1 cellular context compared by ENCODE assay signal in genomic region chr16:70789231-70789926, GRCh38.
TF ChIP-seq lines count a peak whose summit lies in the region.

No MANE protein-coding gene starts in this region.

TF ChIP-seq in A549, 52 proteins besides CTCF, POLR2A, EP300 and RAD21 (continued from another document):
- TF ChIP-seq, protein P1, sequence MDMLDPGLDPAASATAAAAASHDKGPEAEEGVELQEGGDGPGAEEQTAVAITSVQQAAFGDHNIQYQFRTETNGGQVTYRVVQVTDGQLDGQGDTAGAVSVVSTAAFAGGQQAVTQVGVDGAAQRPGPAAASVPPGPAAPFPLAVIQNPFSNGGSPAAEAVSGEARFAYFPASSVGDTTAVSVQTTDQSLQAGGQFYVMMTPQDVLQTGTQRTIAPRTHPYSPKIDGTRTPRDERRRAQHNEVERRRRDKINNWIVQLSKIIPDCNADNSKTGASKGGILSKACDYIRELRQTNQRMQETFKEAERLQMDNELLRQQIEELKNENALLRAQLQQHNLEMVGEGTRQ (IDR thresholded peaks at IDR 0.05), result no peak
- TF ChIP-seq TP53 (CRISPR knock-in tag; IDR thresholded peaks at IDR 0.05) (no peak), MAX (IDR thresholded peaks at IDR 0.05) (peak; percentile 40; the same call in 1 of the 2 replicates), FOSB (CRISPR knock-in tag; IDR thresholded peaks at IDR 0.05) (peak; percentile 71; the same call in 1 of the 2 replicates), RCOR1 (IDR thresholded peaks at IDR 0.05; ENCODE audit: low read depth, low read length) (no peak), JUN (IDR thresholded peaks at IDR 0.05) (peak in 1 of 2 experiments; percentile 60; a peak in 2 of 5 replicates), MAFK (IDR thresholded peaks at IDR 0.05; ENCODE audit: partially characterized antibody) (peak; percentile 54), POLR2AphosphoS2 (conservative IDR thresholded peaks at IDR 0.05; ENCODE audit: low read length) (peak; percentile 99), HOXA7 (CRISPR knock-in tag; IDR thresholded peaks at IDR 0.05) (peak; percentile 67; the same call in 1 of the 2 replicates), ZFP36 (IDR thresholded peaks at IDR 0.05; ENCODE audit: borderline replicate concordance, partially characterized antibody) (no peak), ATOH8 (CRISPR knock-in tag; IDR thresholded peaks at IDR 0.05; ENCODE audit: low read depth) (no peak), SREBF2 (IDR thresholded peaks at IDR 0.05) (peak; percentile 75), TFCP2L1 (CRISPR knock-in tag; IDR thresholded peaks at IDR 0.05) (peak; percentile 77; the same call in 1 of the 2 replicates), ESRRA (IDR thresholded peaks at IDR 0.05; ENCODE audit: borderline replicate concordance, low read length) (no peak)
- TF ChIP-seq, protein P2, sequence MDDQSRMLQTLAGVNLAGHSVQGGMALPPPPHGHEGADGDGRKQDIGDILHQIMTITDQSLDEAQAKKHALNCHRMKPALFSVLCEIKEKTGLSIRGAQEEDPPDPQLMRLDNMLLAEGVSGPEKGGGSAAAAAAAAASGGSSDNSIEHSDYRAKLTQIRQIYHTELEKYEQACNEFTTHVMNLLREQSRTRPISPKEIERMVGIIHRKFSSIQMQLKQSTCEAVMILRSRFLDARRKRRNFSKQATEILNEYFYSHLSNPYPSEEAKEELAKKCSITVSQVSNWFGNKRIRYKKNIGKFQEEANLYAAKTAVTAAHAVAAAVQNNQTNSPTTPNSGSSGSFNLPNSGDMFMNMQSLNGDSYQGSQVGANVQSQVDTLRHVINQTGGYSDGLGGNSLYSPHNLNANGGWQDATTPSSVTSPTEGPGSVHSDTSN (IDR thresholded peaks at IDR 0.05), result 0 out of 2 replicates have a peak, but pooled peaks have one; percentile 15
TF ChIP-seq in A549: peak in this region for 10.
